In the genomic region with DNA sequence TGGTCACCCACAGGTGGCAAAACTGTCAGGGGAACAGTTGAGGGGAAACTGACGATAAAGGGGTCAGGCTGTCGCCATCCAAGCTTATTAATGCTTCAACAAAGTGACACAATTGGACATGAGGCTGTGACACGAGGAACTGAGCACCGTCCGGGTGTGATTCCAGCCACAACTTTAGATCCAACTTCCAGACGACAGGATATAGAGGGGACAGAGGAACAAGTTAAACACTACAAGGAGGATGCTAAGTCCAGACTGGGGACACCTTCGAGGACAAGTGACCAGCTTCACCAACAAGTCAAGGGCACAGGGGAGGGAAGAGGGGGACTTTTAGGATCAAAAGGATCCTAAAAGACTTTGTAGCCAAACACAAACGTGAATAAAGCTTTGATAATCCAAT, we compare ENCODE assay signal across 15 cellular contexts. TPM values are rescaled to one million over a fixed set of nuclear protein-coding genes. Genes with fewer than 3 reads are reported as not detected.
A peak's percentile ranks its signal among the peaks of the same experiment; 100 is the strongest.
DNase-seq lines count a peak whose midpoint lies in the region; TF ChIP-seq lines count a peak whose summit lies in the region.
"Had no signal": no experiment of that assay in that cellular context is flagged by ENCODE, and none has a peak within 500 bp of the region (broad histone marks: within the 10 kb centered on the region; RNA-seq: fewer than 3 reads in every experiment).

No MANE protein-coding gene starts in this region.

- DNase-seq in activated naive CD4-positive, alpha-beta T cell treated with anti-CD3 and anti-CD28 coated beads, Interleukin-2, amount 10 ng/mL, durations not matched to agents 7 days and 5 days: peak; percentile 4
- no peak for DNase-seq in activated naive CD4-positive, alpha-beta T cell (lab: John Stamatoyannopoulos, UW)
- DNase-seq in Calu3 (no peak), endothelial cell (ENCODE audit: low spot score) (no peak), posterior vena cava (ENCODE audit: low spot score) (peak; percentile 24), NCI-H2029 (lab: John Stamatoyannopoulos, UW) (no peak), islet precursor cell (no peak)
- DNase-seq: AML-193; Caco-2; CD4-positive, alpha-beta T cell; DMS153; DMS79; GDM1; GM23248; HCEC 1CT had no signal

- intact Hi-C loops in Calu3 (cut with micrococcal nuclease; ENCODE audit: unreplicated experiment): no loop called here
- intact Hi-C loops in posterior vena cava (cut with DNase I): no loop called here

- peaks cover 30% of the 10 kb centered on the region for H3K9me3 Mint-ChIP-seq in activated naive CD4-positive, alpha-beta T cell treated with anti-CD3 and anti-CD28 coated beads, Interleukin-2, amount 10 ng/mL, durations not matched to agents 7 days and 5 days
- H3K9me3 Mint-ChIP-seq in Calu3 (ENCODE audit: low read depth, unreplicated experiment): peaks cover 5% of the 10 kb centered on the region
- peaks cover 15% of the 10 kb centered on the region for H3K9me3 Mint-ChIP-seq in endothelial cell (ENCODE audit: unreplicated experiment)

- TF ChIP-seq CTCF in Calu3 (IDR thresholded peaks at IDR 0.05; ENCODE audit: unreplicated experiment) (no peak), endothelial cell (IDR thresholded peaks at IDR 0.05; ENCODE audit: unreplicated experiment) (no peak)

- no peaks in the 10 kb centered on the region for H3K27me3 Mint-ChIP-seq in activated naive CD4-positive, alpha-beta T cell treated with anti-CD3 and anti-CD28 coated beads, Interleukin-2, amount 10 ng/mL, durations not matched to agents 7 days and 5 days
- no peaks in the 10 kb centered on the region for H3K27me3 Mint-ChIP-seq in Calu3 (ENCODE audit: unreplicated experiment)
- peaks cover 2% of the 10 kb centered on the region for H3K27me3 Mint-ChIP-seq in endothelial cell (ENCODE audit: unreplicated experiment)
- H3K27me3 Mint-ChIP-seq: CD4-positive, alpha-beta T cell had no signal

- no peaks in the 10 kb centered on the region for H3K4me1 Mint-ChIP-seq in activated naive CD4-positive, alpha-beta T cell treated with anti-CD3 and anti-CD28 coated beads, Interleukin-2, amount 10 ng/mL, durations not matched to agents 7 days and 5 days
- H3K4me1 Mint-ChIP-seq in Calu3 (ENCODE audit: low read depth, unreplicated experiment): peaks cover 24% of the 10 kb centered on the region
- peaks cover 5% of the 10 kb centered on the region for H3K4me1 Mint-ChIP-seq in endothelial cell (ENCODE audit: unreplicated experiment)

- H3K36me3 Mint-ChIP-seq in activated naive CD4-positive, alpha-beta T cell treated with anti-CD3 and anti-CD28 coated beads, Interleukin-2, amount 10 ng/mL, durations not matched to agents 7 days and 5 days: peaks cover 38% of the 10 kb centered on the region
- H3K36me3 Mint-ChIP-seq in Calu3 (ENCODE audit: insufficient read depth, unreplicated experiment): peaks cover 60% of the 10 kb centered on the region
- H3K36me3 Mint-ChIP-seq in endothelial cell (ENCODE audit: low read depth, unreplicated experiment): peaks cover 64% of the 10 kb centered on the region

- CTCF ChIA-PET in activated naive CD4-positive, alpha-beta T cell treated with anti-CD3 and anti-CD28 coated beads, Interleukin-2, amount 10 ng/mL, durations not matched to agents 7 days and 5 days (lab: Charles Lee): no interaction called here
- CTCF ChIA-PET in Calu3 (lab: Charles Lee): no interaction called here

- no peak overlapping the region for H3K27ac Mint-ChIP-seq in activated naive CD4-positive, alpha-beta T cell treated with anti-CD3 and anti-CD28 coated beads, Interleukin-2, amount 10 ng/mL, durations not matched to agents 7 days and 5 days
- peak overlapping the region; percentile 21 for H3K27ac Mint-ChIP-seq in Calu3 (ENCODE audit: unreplicated experiment)
- H3K27ac Mint-ChIP-seq in endothelial cell (ENCODE audit: unreplicated experiment): no peak overlapping the region
- H3K27ac Mint-ChIP-seq: CD4-positive, alpha-beta T cell had no signal

- no peak overlapping the region for H3K4me3 Mint-ChIP-seq in activated naive CD4-positive, alpha-beta T cell treated with anti-CD3 and anti-CD28 coated beads, Interleukin-2, amount 10 ng/mL, durations not matched to agents 7 days and 5 days
- no peak overlapping the region for H3K4me3 Mint-ChIP-seq in Calu3 (ENCODE audit: low read depth, unreplicated experiment)
- peak overlapping the region; percentile 76 for H3K4me3 Mint-ChIP-seq in endothelial cell (ENCODE audit: unreplicated experiment)
- H3K4me3 Mint-ChIP-seq: CD4-positive, alpha-beta T cell had no signal

- BruUV-seq in Calu3 (replicated peaks; lab: Mats Ljungman, UMichigan): no TSS peak

RNA-seq across cellular contexts. Expression of gene BOK, which starts 23.8 kb away (rescaled TPM):
- 30.1 and 35.0 TPM in 2 replicates for total RNA-seq in Calu3 (2022)
- total RNA-seq in endothelial cell (ENCODE audit: unreplicated experiment): 110 TPM
- total RNA-seq in posterior vena cava: 10 to 100 TPM; 20.1 to 29.7 TPM
- total RNA-seq: CD4-positive, alpha-beta T cell had no signal

RNA-seq across cellular contexts. Expression of gene THAP4, which starts 54.6 kb away (rescaled TPM):
- 53.6 and 57.5 TPM in 2 replicates for total RNA-seq in Calu3 (2022)
- 42.5 TPM for total RNA-seq in endothelial cell (ENCODE audit: unreplicated experiment)
- 10 to 100 TPM; 31.2 to 32.1 TPM for total RNA-seq in posterior vena cava

RNA-seq across cellular contexts. Expression of gene ATG4B, which starts 55.2 kb away (rescaled TPM):
- total RNA-seq in Calu3 (2022): 93.0 and 95.3 TPM in 2 replicates
- 124 TPM for total RNA-seq in endothelial cell (ENCODE audit: unreplicated experiment)
- 10 to 100 TPM; 43.7 to 52.1 TPM for total RNA-seq in posterior vena cava

Comparison
In these comparisons a context has a peak if more than half of its experiments do, and no peak if none do; other contexts are left out.
1. DNase-seq: peak in activated naive CD4-positive, alpha-beta T cell treated with anti-CD3 and anti-CD28 coated beads, Interleukin-2, amount 10 ng/mL, durations not matched to agents 7 days and 5 days (single experiment) and posterior vena cava (single experiment); none in activated naive CD4-positive, alpha-beta T cell (0 of 4), Calu3 (single experiment), endothelial cell (single experiment), NCI-H2029 (single experiment) and islet precursor cell (single experiment).